Comparison of ENCODE assay signal across 8 cellular contexts in the genomic region with DNA sequence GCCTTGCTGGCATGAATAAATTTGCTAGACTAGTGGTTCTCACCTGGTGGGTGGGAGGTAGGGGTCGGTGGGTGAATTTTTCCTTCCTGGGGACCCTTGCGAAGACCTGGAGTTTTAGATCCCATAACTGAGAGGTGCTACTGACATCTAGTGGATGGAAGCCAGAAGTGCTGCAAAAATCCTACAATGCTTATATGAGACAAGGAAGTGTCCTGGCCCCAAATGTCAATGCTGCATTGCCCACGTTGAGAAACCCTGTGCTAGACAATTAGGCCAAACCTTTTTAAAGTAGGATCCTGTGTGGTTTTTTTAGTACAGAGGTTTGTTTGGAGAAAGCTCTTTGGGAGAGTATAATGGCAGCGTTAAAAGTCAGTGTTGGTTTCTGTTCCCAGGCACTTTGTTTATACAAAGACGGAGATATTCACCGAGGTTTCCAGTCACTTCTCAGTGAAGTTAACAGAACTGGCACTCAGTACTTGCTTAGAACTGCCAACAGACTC. TPM values are rescaled to one million over a fixed set of nuclear protein-coding genes. Genes with fewer than 3 reads are reported as not detected.
DNase-seq lines count a peak whose midpoint lies in the region; ATAC-seq and TF ChIP-seq lines count a peak whose summit lies in the region.

No MANE protein-coding gene starts in this region.

- TF ChIP-seq CTCF in CD14-positive monocyte (IDR thresholded peaks at IDR 0.05) (peak; percentile 89), natural killer cell (IDR thresholded peaks at IDR 0.05) (peak; percentile 78)

- intact Hi-C loops in CD14-positive monocyte (cut with micrococcal nuclease) (loop anchor here (2.0 to 10.0 kb wide), 5 partner anchors 17 to 1265 kb away; partner anchors contain the start of genes PHLPP1 (in 1 of the 2) and VPS4B (in 1 of the 2)), natural killer cell (cut with micrococcal nuclease) (loop anchor here (1.0 to 10.0 kb wide), 3 partner anchors 16 to 461 kb away; no protein-coding TSS in a partner anchor)

- no peaks in the 10 kb centered on the region for H3K9me3 Mint-ChIP-seq in CD14-positive monocyte
- no peaks in the 10 kb centered on the region for H3K9me3 Mint-ChIP-seq in natural killer cell

- ATAC-seq in GM18511 (IDR thresholded peaks at IDR 0.05; ENCODE audit: unreplicated experiment) (peak; percentile 72), HG03060 (IDR thresholded peaks at IDR 0.05; ENCODE audit: low read depth, unreplicated experiment) (peak; percentile 69), natural killer cell (peak; percentile 59 to 80 (median 77))

- H3K36me3 Mint-ChIP-seq in CD14-positive monocyte = peaks cover 43 to 62% of the 10 kb centered on the region in 2 donors
- H3K36me3 Mint-ChIP-seq in natural killer cell = no peaks in the 10 kb centered on the region

- H3K4me3 Mint-ChIP-seq in CD14-positive monocyte = peak overlapping the region in 1 of 2 donors; percentile 67
- no peak overlapping the region for H3K4me3 Mint-ChIP-seq in natural killer cell

- H3K27me3 Mint-ChIP-seq in CD14-positive monocyte (ENCODE audit: low read depth in 3 of 3) = peaks cover 0 to 2% (median 0%) of the 10 kb centered on the region in 3 donors
- no peaks in the 10 kb centered on the region for H3K27me3 Mint-ChIP-seq in natural killer cell (ENCODE audit: low read depth in 2 of 2)

- H3K4me1 Mint-ChIP-seq in CD14-positive monocyte (peaks cover 78% of the 10 kb centered on the region), natural killer cell (peaks cover 12 to 13% of the 10 kb centered on the region in 2 donors)

- DNase-seq in CD14-positive monocyte (ENCODE audit: low spot score) = no peak
- peak; percentile 51 for DNase-seq in NCI-H2196 (lab: John Stamatoyannopoulos, UW; ENCODE audit: unreplicated experiment)
- peak; percentile 33 to 42 for DNase-seq in activated CD4-positive, alpha-beta T cell treated with anti-CD3 and anti-CD28 coated beads, Interleukin-2, amount 50 U/mL, for 48 hours
- peak; percentile 71 for DNase-seq in fibroblast of gingiva (ENCODE audit: low read depth)
- no peak for DNase-seq in natural killer cell
- DNase-seq in activated effector memory CD4-positive, alpha-beta T cell treated with anti-CD3 and anti-CD28 coated beads, Interleukin-2, amount 50 U/mL, for 16 hours = no peak

- H3K27ac Mint-ChIP-seq in CD14-positive monocyte (peak overlapping the region; percentile 70 to 93 (median 82)), natural killer cell (no peak overlapping the region)

RNA-seq across cellular contexts. Expression of gene SERPINB8, which starts 9.6 kb away (rescaled TPM):
- 100 to 1,000 TPM; 115 to 141 TPM for polyA plus RNA-seq in CD14-positive monocyte
- total RNA-seq in natural killer cell = 10 to 100 TPM in 2 of 3 donors, 1 to 10 TPM in 1; 4.9 to 12.9 (median 12.8) TPM

RNA-seq across cellular contexts. Expression of gene HMSD, which starts 30.4 kb away (rescaled TPM):
- not detected for polyA plus RNA-seq in CD14-positive monocyte
- not detected for total RNA-seq in natural killer cell

Comparison
In these comparisons a context has a peak if more than half of its experiments do, and no peak if none do; other contexts are left out.
1. DNase-seq: peak in NCI-H2196 (single experiment), activated CD4-positive, alpha-beta T cell treated with anti-CD3 and anti-CD28 coated beads, Interleukin-2, amount 50 U/mL, for 48 hours (2 of 2) and fibroblast of gingiva (single experiment); none in CD14-positive monocyte (single experiment), natural killer cell (single experiment) and activated effector memory CD4-positive, alpha-beta T cell treated with anti-CD3 and anti-CD28 coated beads, Interleukin-2, amount 50 U/mL, for 16 hours (single experiment).
2. H3K27ac Mint-ChIP-seq: peak in CD14-positive monocyte (7 of 7); none in natural killer cell (0 of 2).
3. Peak in every context shown above with its lines, with median percentiles within 50 percentile points of each other: ATAC-seq.